In genomic region chr2:219553168-219553417, GRCh38 we compare ENCODE assay signal across 8 cellular contexts. TPM values are rescaled to one million over a fixed set of nuclear protein-coding genes. Genes with fewer than 3 reads are reported as not detected.
DNase-seq lines count a peak whose midpoint lies in the region; ATAC-seq and TF ChIP-seq lines count a peak whose summit lies in the region.

No MANE protein-coding gene starts in this region.

- H3K27me3 Mint-ChIP-seq in activated T-helper 1 cell treated with anti-CD3 and anti-CD28 coated beads, Interleukin-12 subunit alpha, Interleukin-12 subunit beta, Interleukin-2, Interleukin-4 antibody, amounts not matched to agents 30 ng/mL and 10 ng/mL and 1 ng/mL, durations not matched to agents 14 hours and 24 hours and 36 hours (ENCODE audit: insufficient read depth): peaks cover 27% of the 10 kb centered on the region
- peaks cover 60 to 86% of the 10 kb centered on the region in 2 donors for H3K27me3 Mint-ChIP-seq in stimulated activated naive B cell treated with anti-CD40 and anti-IgM and Interleukin-4, amounts not matched to agents 10 μg/mL and 1 μg/mL and 100 μg/mL, for 72 hours

- no peak overlapping the region for H3K27ac ChIP-seq in spleen

- peak overlapping the region; percentile 67 for H3K4me3 ChIP-seq in HAP-1
- H3K4me3 ChIP-seq in kidney epithelial cell (ENCODE audit: low read depth, low read length): peak overlapping the region; percentile 70
- H3K4me3 ChIP-seq in spleen: peak overlapping the region in 7 of 8 donors; percentile 48 to 78 (median 56)

- no peaks in the 10 kb centered on the region for H3K9me3 ChIP-seq in HAP-1
- no peaks in the 10 kb centered on the region for H3K9me3 ChIP-seq in spleen

- DNase-seq in HAP-1 (ENCODE audit: low spot score in 2 of 2) (no peak), kidney epithelial cell (ENCODE audit: low read depth) (no peak), spleen (no peak), CD1c-positive myeloid dendritic cell (ENCODE audit: extremely low spot score) (no peak), mucosa of gallbladder (ENCODE audit: low spot score) (no peak)
- DNase-seq in activated T-helper 1 cell treated with anti-CD3 and anti-CD28 coated beads, Interleukin-12 subunit alpha, Interleukin-12 subunit beta, Interleukin-2, Interleukin-4 antibody, amounts not matched to agents 30 ng/mL and 10 ng/mL and 1 ng/mL, durations not matched to agents 14 hours and 24 hours and 36 hours (ENCODE audit: low spot score): no peak
- DNase-seq in stimulated activated naive B cell treated with anti-CD40 and anti-IgM and Interleukin-4, amounts not matched to agents 10 μg/mL and 1 μg/mL and 100 μg/mL, for 72 hours: no peak

- TF ChIP-seq CTCF in kidney epithelial cell (IDR thresholded peaks at IDR 0.05; ENCODE audit: insufficient read depth, low read length, poor library complexity, severe bottlenecking) (no peak), spleen (IDR thresholded peaks at IDR 0.05 in 8 of 11, conservative IDR thresholded peaks at IDR 0.05 in 3 of 11) (no peak)

- H3K4me1 ChIP-seq in HAP-1: peaks cover 8% of the 10 kb centered on the region
- H3K4me1 ChIP-seq in spleen: peaks cover 9 to 25% (median 19%) of the 10 kb centered on the region in 6 donors

- H3K4me1 Mint-ChIP-seq in activated T-helper 1 cell treated with anti-CD3 and anti-CD28 coated beads, Interleukin-12 subunit alpha, Interleukin-12 subunit beta, Interleukin-2, Interleukin-4 antibody, amounts not matched to agents 30 ng/mL and 10 ng/mL and 1 ng/mL, durations not matched to agents 14 hours and 24 hours and 36 hours (ENCODE audit: low read depth): no peaks in the 10 kb centered on the region
- peaks cover 9 to 11% of the 10 kb centered on the region in 2 donors for H3K4me1 Mint-ChIP-seq in stimulated activated naive B cell treated with anti-CD40 and anti-IgM and Interleukin-4, amounts not matched to agents 10 μg/mL and 1 μg/mL and 100 μg/mL, for 72 hours

- H3K27ac Mint-ChIP-seq in activated T-helper 1 cell treated with anti-CD3 and anti-CD28 coated beads, Interleukin-12 subunit alpha, Interleukin-12 subunit beta, Interleukin-2, Interleukin-4 antibody, amounts not matched to agents 30 ng/mL and 10 ng/mL and 1 ng/mL, durations not matched to agents 14 hours and 24 hours and 36 hours: no peak overlapping the region
- H3K27ac Mint-ChIP-seq in stimulated activated naive B cell treated with anti-CD40 and anti-IgM and Interleukin-4, amounts not matched to agents 10 μg/mL and 1 μg/mL and 100 μg/mL, for 72 hours: no peak overlapping the region

- TF ChIP-seq POLR2A in spleen (IDR thresholded peaks at IDR 0.05): no peak

- in situ Hi-C loops in HAP-1 (cut with MboI; ENCODE audit: low sequenced_read_pairs): no loop called here

- no peaks in the 10 kb centered on the region for H3K36me3 ChIP-seq in HAP-1 (replicated peaks)
- no peaks in the 10 kb centered on the region for H3K36me3 ChIP-seq in kidney epithelial cell (ENCODE audit: control insufficient read depth, insufficient read depth, low read length)
- H3K36me3 ChIP-seq in spleen: no peaks in the 10 kb centered on the region

- ATAC-seq in GM18517 (IDR thresholded peaks at IDR 0.05; ENCODE audit: unreplicated experiment): no peak
- ATAC-seq in stimulated activated naive B cell treated with anti-CD40 and anti-IgM and Interleukin-4, amounts not matched to agents 10 μg/mL and 1 μg/mL and 100 μg/mL, for 72 hours (replicated peaks): no peak

- H3K9me3 Mint-ChIP-seq in activated T-helper 1 cell treated with anti-CD3 and anti-CD28 coated beads, Interleukin-12 subunit alpha, Interleukin-12 subunit beta, Interleukin-2, Interleukin-4 antibody, amounts not matched to agents 30 ng/mL and 10 ng/mL and 1 ng/mL, durations not matched to agents 14 hours and 24 hours and 36 hours: no peaks in the 10 kb centered on the region
- no peaks in the 10 kb centered on the region for H3K9me3 Mint-ChIP-seq in stimulated activated naive B cell treated with anti-CD40 and anti-IgM and Interleukin-4, amounts not matched to agents 10 μg/mL and 1 μg/mL and 100 μg/mL, for 72 hours

- H3K4me3 Mint-ChIP-seq in activated T-helper 1 cell treated with anti-CD3 and anti-CD28 coated beads, Interleukin-12 subunit alpha, Interleukin-12 subunit beta, Interleukin-2, Interleukin-4 antibody, amounts not matched to agents 30 ng/mL and 10 ng/mL and 1 ng/mL, durations not matched to agents 14 hours and 24 hours and 36 hours: peak overlapping the region; percentile 61
- H3K4me3 Mint-ChIP-seq in stimulated activated naive B cell treated with anti-CD40 and anti-IgM and Interleukin-4, amounts not matched to agents 10 μg/mL and 1 μg/mL and 100 μg/mL, for 72 hours: no peak overlapping the region

- intact Hi-C loops in activated T-helper 1 cell treated with anti-CD3 and anti-CD28 coated beads, Interleukin-12 subunit alpha, Interleukin-12 subunit beta, Interleukin-2, Interleukin-4 antibody, amounts not matched to agents 30 ng/mL and 10 ng/mL and 1 ng/mL, durations not matched to agents 14 hours and 24 hours and 36 hours (cut with micrococcal nuclease): no loop called here
- intact Hi-C loops in spleen (cut with DNase I; ENCODE audit: low total_unique reads): no loop called here

- H3K27me3 ChIP-seq in HAP-1 (ENCODE audit: low read depth) (no peaks in the 10 kb centered on the region), kidney epithelial cell (ENCODE audit: control insufficient read depth, insufficient read depth, low read length) (peaks cover 14% of the 10 kb centered on the region), spleen (replicated peaks in 1 of 7) (peaks cover 0 to 98% (median 35%) of the 10 kb centered on the region in 7 donors)

- no peaks in the 10 kb centered on the region for H3K36me3 Mint-ChIP-seq in activated T-helper 1 cell treated with anti-CD3 and anti-CD28 coated beads, Interleukin-12 subunit alpha, Interleukin-12 subunit beta, Interleukin-2, Interleukin-4 antibody, amounts not matched to agents 30 ng/mL and 10 ng/mL and 1 ng/mL, durations not matched to agents 14 hours and 24 hours and 36 hours (ENCODE audit: low read depth)
- H3K36me3 Mint-ChIP-seq in stimulated activated naive B cell treated with anti-CD40 and anti-IgM and Interleukin-4, amounts not matched to agents 10 μg/mL and 1 μg/mL and 100 μg/mL, for 72 hours: peaks cover 0 to 4% of the 10 kb centered on the region in 2 donors

- WGBS in spleen, 5 donors: 34 to 52% (median 37%) methylated on average over 6 to 7 of the region's 7 CpGs

RNA-seq across cellular contexts. Expression of gene TMEM198, which starts 9.3 kb away (rescaled TPM):
- 2.9 and 3.3 TPM in 2 replicates for total RNA-seq in activated T-helper 1 cell treated with anti-CD3 and anti-CD28 coated beads, Interleukin-12 subunit alpha, Interleukin-12 subunit beta, Interleukin-2, Interleukin-4 antibody, amounts not matched to agents 30 ng/mL and 10 ng/mL and 1 ng/mL, durations not matched to agents 14 hours and 24 hours and 36 hours
- total RNA-seq in kidney epithelial cell (7.1 and 7.6 TPM in 2 replicates), spleen (1 to 10 TPM in 5 of 7 donors, under 1 TPM in 2; 0.39 to 2.8 (median 1.1) TPM), mucosa of gallbladder (4.4 TPM)
- polyA plus RNA-seq in spleen: 1 to 10 TPM; 1.1 to 2.1 (median 1.5) TPM

RNA-seq across cellular contexts. Expression of gene CHPF, which starts 9.5 kb away (rescaled TPM):
- 41.3 and 43.4 TPM in 2 replicates for total RNA-seq in activated T-helper 1 cell treated with anti-CD3 and anti-CD28 coated beads, Interleukin-12 subunit alpha, Interleukin-12 subunit beta, Interleukin-2, Interleukin-4 antibody, amounts not matched to agents 30 ng/mL and 10 ng/mL and 1 ng/mL, durations not matched to agents 14 hours and 24 hours and 36 hours
- 285 and 333 TPM in 2 replicates for total RNA-seq in kidney epithelial cell
- 10 to 100 TPM in 6 of 7 donors, 1 to 10 TPM in 1; 8.9 to 26.2 (median 15.4) TPM for total RNA-seq in spleen
- polyA plus RNA-seq in spleen: 1 to 10 TPM; 2.8 to 8.9 (median 4.8) TPM
- total RNA-seq in mucosa of gallbladder: 103 TPM

RNA-seq across cellular contexts. Expression of gene OBSL1, which starts 18.2 kb away (rescaled TPM):
- total RNA-seq in activated T-helper 1 cell treated with anti-CD3 and anti-CD28 coated beads, Interleukin-12 subunit alpha, Interleukin-12 subunit beta, Interleukin-2, Interleukin-4 antibody, amounts not matched to agents 30 ng/mL and 10 ng/mL and 1 ng/mL, durations not matched to agents 14 hours and 24 hours and 36 hours: 0.21 and 0.24 TPM in 2 replicates
- total RNA-seq in kidney epithelial cell: 39.8 and 41.0 TPM in 2 replicates
- 10 to 100 TPM; 26.7 to 51.6 (median 31.1) TPM for total RNA-seq in spleen
- polyA plus RNA-seq in spleen: 10 to 100 TPM; 15.9 to 32.0 (median 27.6) TPM
- total RNA-seq in mucosa of gallbladder: 57.8 TPM

RNA-seq across cellular contexts. Expression of gene INHA, which starts 19.0 kb away (rescaled TPM):
- total RNA-seq in activated T-helper 1 cell treated with anti-CD3 and anti-CD28 coated beads, Interleukin-12 subunit alpha, Interleukin-12 subunit beta, Interleukin-2, Interleukin-4 antibody, amounts not matched to agents 30 ng/mL and 10 ng/mL and 1 ng/mL, durations not matched to agents 14 hours and 24 hours and 36 hours: not detected in 2 replicates
- total RNA-seq in kidney epithelial cell: not detected in 2 replicates
- under 1 TPM in 1 of 7 donors, not detected in 6; 0.46 TPM for total RNA-seq in spleen
- under 1 TPM; 0.08 to 0.46 (median 0.16) TPM for polyA plus RNA-seq in spleen
- 0.37 TPM for total RNA-seq in mucosa of gallbladder

RNA-seq across cellular contexts. Expression of gene ASIC4, which starts 38.8 kb away (rescaled TPM):
- 0.08 TPM in 1 of 2 replicates, not detected in the other for total RNA-seq in activated T-helper 1 cell treated with anti-CD3 and anti-CD28 coated beads, Interleukin-12 subunit alpha, Interleukin-12 subunit beta, Interleukin-2, Interleukin-4 antibody, amounts not matched to agents 30 ng/mL and 10 ng/mL and 1 ng/mL, durations not matched to agents 14 hours and 24 hours and 36 hours
- not detected in 2 replicates for total RNA-seq in kidney epithelial cell
- under 1 TPM in 1 of 7 donors, not detected in 6; 0.32 TPM for total RNA-seq in spleen
- under 1 TPM; 0.04 to 0.06 (median 0.05) TPM for polyA plus RNA-seq in spleen
- not detected for total RNA-seq in mucosa of gallbladder

Comparison
In these comparisons a context has a peak if more than half of its experiments do, and no peak if none do; other contexts are left out.
1. RNA of gene OBSL1, which starts 18.2 kb away (total RNA-seq): 57.8 TPM in mucosa of gallbladder (single experiment), 39.8 to 41.0 TPM in kidney epithelial cell and 26.7 to 51.6 TPM in spleen; 0.21 to 0.24 TPM in activated T-helper 1 cell treated with anti-CD3 and anti-CD28 coated beads, Interleukin-12 subunit alpha, Interleukin-12 subunit beta, Interleukin-2, Interleukin-4 antibody, amounts not matched to agents 30 ng/mL and 10 ng/mL and 1 ng/mL, durations not matched to agents 14 hours and 24 hours and 36 hours; every median in the first group is over 10 times any median in the second.
2. Peak in every context shown above with its lines, with median percentiles within 50 percentile points of each other: H3K4me3 ChIP-seq.